Comparison of ENCODE assay signal across 9 cellular contexts in genomic region chr12:12734561-12735071, GRCh38. TPM values are rescaled to one million over a fixed set of nuclear protein-coding genes. Genes with fewer than 3 reads are reported as not detected.
DNase-seq lines count a peak whose midpoint lies in the region; ATAC-seq and TF ChIP-seq lines count a peak whose summit lies in the region.
"Had no signal": no experiment of that assay in that cellular context is flagged by ENCODE, and none has a peak within 500 bp of the region (broad histone marks: within the 10 kb centered on the region; RNA-seq: fewer than 3 reads in every experiment).

No MANE protein-coding gene starts in this region.

- no peaks in the 10 kb centered on the region for H3K36me3 Mint-ChIP-seq in stimulated activated naive CD8-positive, alpha-beta T cell treated with anti-CD3 and anti-CD28 coated beads, Interleukin-15, Interleukin-2, amounts not matched to agents 100 ng/mL and 50 ng/mL, for 24 hours (ENCODE audit: low read depth)
- H3K36me3 Mint-ChIP-seq in chondrocyte (ENCODE audit: low read depth) (no peaks in the 10 kb centered on the region), naive B cell (no peaks in the 10 kb centered on the region)

- H3K4me1 Mint-ChIP-seq in stimulated activated naive CD8-positive, alpha-beta T cell treated with anti-CD3 and anti-CD28 coated beads, Interleukin-15, Interleukin-2, amounts not matched to agents 100 ng/mL and 50 ng/mL, for 24 hours (ENCODE audit: low read depth): peaks cover 34% of the 10 kb centered on the region
- peaks cover 67% of the 10 kb centered on the region for H3K4me1 Mint-ChIP-seq in stimulated activated naive CD8-positive, alpha-beta T cell treated with anti-CD3 and anti-CD28 coated beads, Interleukin-15, amount 100 ng/mL, for 72 hours
- peaks cover 43% of the 10 kb centered on the region for H3K4me1 Mint-ChIP-seq in chondrocyte (ENCODE audit: low read depth)
- H3K4me1 Mint-ChIP-seq in naive B cell: peaks cover 14 to 28% (median 27%) of the 10 kb centered on the region in 3 donors

- TF ChIP-seq CTCF in chondrocyte (IDR thresholded peaks at IDR 0.05): no peak

- H3K9me3 Mint-ChIP-seq in stimulated activated naive CD8-positive, alpha-beta T cell treated with anti-CD3 and anti-CD28 coated beads, Interleukin-15, Interleukin-2, amounts not matched to agents 100 ng/mL and 50 ng/mL, for 24 hours: no peaks in the 10 kb centered on the region
- no peaks in the 10 kb centered on the region for H3K9me3 Mint-ChIP-seq in stimulated activated naive CD8-positive, alpha-beta T cell treated with anti-CD3 and anti-CD28 coated beads, Interleukin-15, amount 100 ng/mL, for 72 hours
- H3K9me3 Mint-ChIP-seq in chondrocyte (ENCODE audit: low read depth): no peaks in the 10 kb centered on the region
- no peaks in the 10 kb centered on the region for H3K9me3 Mint-ChIP-seq in naive B cell

- no peak for ATAC-seq in stimulated activated naive CD8-positive, alpha-beta T cell treated with anti-CD3 and anti-CD28 coated beads, Interleukin-15, amount 100 ng/mL, for 72 hours
- ATAC-seq in naive B cell (ENCODE audit: low read depth in 2 of 2) (no peak), HG03460 (IDR thresholded peaks at IDR 0.05; ENCODE audit: unreplicated experiment) (no peak)

- no peak for DNase-seq in stimulated activated naive CD8-positive, alpha-beta T cell treated with anti-CD3 and anti-CD28 coated beads, Interleukin-15, amount 100 ng/mL, for 72 hours
- DNase-seq in chondrocyte (ENCODE audit: low spot score) (no peak), naive B cell (no peak), nucleus accumbens (lab: John Stamatoyannopoulos, UW) (no peak), CD1c-positive myeloid dendritic cell (ENCODE audit: extremely low spot score) (no peak), NCI-H510A treated with DMSO at 0.1 percent for 48 hours (lab: John Stamatoyannopoulos, UW) (no peak)
- DNase-seq: NCI-H345 had no signal

- no peaks in the 10 kb centered on the region for H3K27me3 Mint-ChIP-seq in stimulated activated naive CD8-positive, alpha-beta T cell treated with anti-CD3 and anti-CD28 coated beads, Interleukin-15, Interleukin-2, amounts not matched to agents 100 ng/mL and 50 ng/mL, for 24 hours
- no peaks in the 10 kb centered on the region for H3K27me3 Mint-ChIP-seq in stimulated activated naive CD8-positive, alpha-beta T cell treated with anti-CD3 and anti-CD28 coated beads, Interleukin-15, amount 100 ng/mL, for 72 hours
- H3K27me3 Mint-ChIP-seq in chondrocyte (ENCODE audit: low read depth) (no peaks in the 10 kb centered on the region), naive B cell (no peaks in the 10 kb centered on the region)

- no peak overlapping the region for H3K4me3 Mint-ChIP-seq in stimulated activated naive CD8-positive, alpha-beta T cell treated with anti-CD3 and anti-CD28 coated beads, Interleukin-15, Interleukin-2, amounts not matched to agents 100 ng/mL and 50 ng/mL, for 24 hours
- peak overlapping the region in 1 of 2 donors; percentile 6 for H3K4me3 Mint-ChIP-seq in stimulated activated naive CD8-positive, alpha-beta T cell treated with anti-CD3 and anti-CD28 coated beads, Interleukin-15, amount 100 ng/mL, for 72 hours
- H3K4me3 Mint-ChIP-seq in chondrocyte (ENCODE audit: unreplicated experiment) (peak overlapping the region; percentile 29), naive B cell (peak overlapping the region in 1 of 8 donors; percentile 3)

- H3K27ac Mint-ChIP-seq in stimulated activated naive CD8-positive, alpha-beta T cell treated with anti-CD3 and anti-CD28 coated beads, Interleukin-15, Interleukin-2, amounts not matched to agents 100 ng/mL and 50 ng/mL, for 24 hours: peak overlapping the region; percentile 51
- H3K27ac Mint-ChIP-seq in stimulated activated naive CD8-positive, alpha-beta T cell treated with anti-CD3 and anti-CD28 coated beads, Interleukin-15, amount 100 ng/mL, for 72 hours: no peak overlapping the region
- H3K27ac Mint-ChIP-seq in chondrocyte (ENCODE audit: unreplicated experiment) (peak overlapping the region; percentile 89), naive B cell (peak overlapping the region in 5 of 6 donors; percentile 69 to 83 (median 72))

RNA-seq across cellular contexts. Expression of gene CDKN1B, which starts 17.4 kb away (rescaled TPM):
- total RNA-seq in chondrocyte: 32.1 to 37.9 TPM (median 35.9 TPM) in 3 replicates
- 10 to 100 TPM in 4 of 6 donors, 1 to 10 TPM in 2; 4.7 to 26.8 (median 14.5) TPM for polyA plus RNA-seq in naive B cell (ENCODE audit: low read depth in 6 of 6)

RNA-seq across cellular contexts. Expression of gene GPR19, which starts 38.6 kb away (rescaled TPM):
- total RNA-seq in chondrocyte: 0.60 TPM in 1 of 3 replicates, not detected in the others
- polyA plus RNA-seq in naive B cell (ENCODE audit: low read depth in 6 of 6): under 1 TPM in 3 of 6 donors, not detected in 3; 0.16 to 0.52 (median 0.30) TPM

RNA-seq across cellular contexts. Expression of gene APOLD1, which starts 50.8 kb away (rescaled TPM):
- 4.2 to 8.1 TPM (median 7.1 TPM) in 3 replicates for total RNA-seq in chondrocyte
- 1 to 10 TPM in 3 of 6 donors, under 1 TPM in 2, not detected in 1; 0.51 to 2.0 (median 1.1) TPM for polyA plus RNA-seq in naive B cell (ENCODE audit: low read depth in 6 of 6)

Comparison
In these comparisons a context has a peak if more than half of its experiments do, and no peak if none do; other contexts are left out.
1. H3K27ac Mint-ChIP-seq: peak in stimulated activated naive CD8-positive, alpha-beta T cell treated with anti-CD3 and anti-CD28 coated beads, Interleukin-15, Interleukin-2, amounts not matched to agents 100 ng/mL and 50 ng/mL, for 24 hours (single experiment), chondrocyte (single experiment) and naive B cell (5 of 6); none in stimulated activated naive CD8-positive, alpha-beta T cell treated with anti-CD3 and anti-CD28 coated beads, Interleukin-15, amount 100 ng/mL, for 72 hours (0 of 2).